9 cellular contexts compared by ENCODE assay signal in genomic region chr14:91395998-91396660, GRCh38. TPM values are rescaled to one million over a fixed set of nuclear protein-coding genes. Genes with fewer than 3 reads are reported as not detected.
A peak's percentile ranks its signal among the peaks of the same experiment; 100 is the strongest.
DNase-seq lines count a peak whose midpoint lies in the region; ATAC-seq and TF ChIP-seq lines count a peak whose summit lies in the region.
"Had no signal": no experiment of that assay in that cellular context is flagged by ENCODE, and none has a peak within 500 bp of the region (broad histone marks: within the 10 kb centered on the region; RNA-seq: fewer than 3 reads in every experiment).

No MANE protein-coding gene starts in this region.

- H3K27ac Mint-ChIP-seq in CD4-positive, alpha-beta memory T cell: peak overlapping the region; percentile 90 to 98 (median 95)
- peak overlapping the region; percentile 53 for H3K27ac Mint-ChIP-seq in activated T-helper 2 cell treated with anti-CD3 and anti-CD28 coated beads, Interferon-gamma antibody, Interleukin-2, Interleukin-4, amounts not matched to agents 10 μg/mL and 5 μg/mL and 100 μg/mL, durations not matched to agents 14 hours and 24 hours and 36 hours

- peaks cover 73 to 98% (median 86%) of the 10 kb centered on the region in 4 donors for H3K4me1 Mint-ChIP-seq in CD4-positive, alpha-beta memory T cell
- H3K4me1 Mint-ChIP-seq in activated T-helper 2 cell treated with anti-CD3 and anti-CD28 coated beads, Interferon-gamma antibody, Interleukin-2, Interleukin-4, amounts not matched to agents 10 μg/mL and 5 μg/mL and 100 μg/mL, durations not matched to agents 14 hours and 24 hours and 36 hours (ENCODE audit: low read depth): peaks cover 74% of the 10 kb centered on the region

- intact Hi-C loops in CD4-positive, alpha-beta memory T cell (cut with micrococcal nuclease): no loop called here
- intact Hi-C loops in activated T-helper 2 cell treated with anti-CD3 and anti-CD28 coated beads, Interferon-gamma antibody, Interleukin-2, Interleukin-4, amounts not matched to agents 10 μg/mL and 5 μg/mL and 100 μg/mL, durations not matched to agents 14 hours and 24 hours and 36 hours (cut with micrococcal nuclease): loop anchor here (2.0 kb wide), 3 partner anchors 15 to 23 kb away; no protein-coding TSS in a partner anchor

- peak overlapping the region; percentile 65 for H3K27ac ChIP-seq in CD4-positive, alpha-beta memory T cell (ENCODE audit: low read depth, low read length)
- no peak overlapping the region for H3K27ac ChIP-seq in KMS-11

- no peaks in the 10 kb centered on the region for H3K27me3 Mint-ChIP-seq in CD4-positive, alpha-beta memory T cell
- no peaks in the 10 kb centered on the region for H3K27me3 Mint-ChIP-seq in activated T-helper 2 cell treated with anti-CD3 and anti-CD28 coated beads, Interferon-gamma antibody, Interleukin-2, Interleukin-4, amounts not matched to agents 10 μg/mL and 5 μg/mL and 100 μg/mL, durations not matched to agents 14 hours and 24 hours and 36 hours (ENCODE audit: low read depth)

- ATAC-seq in activated CD4-positive, CD25-positive, alpha-beta regulatory T cell treated with anti-CD3 and anti-CD28 coated beads, Interleukin-2, amount 50 U/mL, for 24 hours: no peak
- no peak for ATAC-seq in HG03175 (IDR thresholded peaks at IDR 0.05; ENCODE audit: unreplicated experiment)

- H3K9ac ChIP-seq in KMS-11: no peak overlapping the region

- CTCF ChIA-PET in CD4-positive, alpha-beta memory T cell (lab: Charles Lee; ENCODE audit: partially characterized antibody): interaction anchor here (0.7 to 9.4 kb wide), 9 partner anchors 14 to 76 kb away, joined by 3 to 83 read pairs (median 3); partner anchors contain the start of gene CCDC88C

- H3K36me3 Mint-ChIP-seq in CD4-positive, alpha-beta memory T cell: peaks cover 13 to 57% of the 10 kb centered on the region in 2 donors
- peaks cover 39% of the 10 kb centered on the region for H3K36me3 Mint-ChIP-seq in activated T-helper 2 cell treated with anti-CD3 and anti-CD28 coated beads, Interferon-gamma antibody, Interleukin-2, Interleukin-4, amounts not matched to agents 10 μg/mL and 5 μg/mL and 100 μg/mL, durations not matched to agents 14 hours and 24 hours and 36 hours (ENCODE audit: low read depth)

- peak overlapping the region; percentile 62 to 99 (median 82) for H3K4me3 Mint-ChIP-seq in CD4-positive, alpha-beta memory T cell
- H3K4me3 Mint-ChIP-seq in activated T-helper 2 cell treated with anti-CD3 and anti-CD28 coated beads, Interferon-gamma antibody, Interleukin-2, Interleukin-4, amounts not matched to agents 10 μg/mL and 5 μg/mL and 100 μg/mL, durations not matched to agents 14 hours and 24 hours and 36 hours (ENCODE audit: low read depth): no peak overlapping the region

- peak in 1 of 5 donors; percentile 31 for DNase-seq in CD4-positive, alpha-beta memory T cell
- DNase-seq in activated T-helper 2 cell treated with anti-CD3 and anti-CD28 coated beads, Interferon-gamma antibody, Interleukin-2, Interleukin-4, amounts not matched to agents 10 μg/mL and 5 μg/mL and 100 μg/mL, durations not matched to agents 14 hours and 24 hours and 36 hours (ENCODE audit: low spot score): no peak
- peak; percentile 29 for DNase-seq in midbrain (lab: John Stamatoyannopoulos, UW)
- no peak for DNase-seq in HK-2 (ENCODE audit: unreplicated experiment)
- DNase-seq in activated CD4-positive, CD25-positive, alpha-beta regulatory T cell treated with anti-CD3 and anti-CD28 coated beads, Interleukin-2, amount 50 U/mL, for 72 hours: no peak
- DNase-seq: stimulated activated CD4-positive, alpha-beta T cell treated with anti-CD3 and anti-CD28 coated beads, Interleukin-2, amount 100 ng/mL, for 48 hours had no signal

- H3K4me2 ChIP-seq in KMS-11: peak overlapping the region; percentile 85; the same call in 1 of the 2 replicates

- peaks cover 98% of the 10 kb centered on the region for H3K4me1 ChIP-seq in CD4-positive, alpha-beta memory T cell (ENCODE audit: insufficient read depth, low read length)
- peaks cover 52% of the 10 kb centered on the region for H3K4me1 ChIP-seq in KMS-11 (ENCODE audit: low read depth, poor library complexity, severe bottlenecking)

- no peaks in the 10 kb centered on the region for H3K9me3 Mint-ChIP-seq in CD4-positive, alpha-beta memory T cell
- H3K9me3 Mint-ChIP-seq in activated T-helper 2 cell treated with anti-CD3 and anti-CD28 coated beads, Interferon-gamma antibody, Interleukin-2, Interleukin-4, amounts not matched to agents 10 μg/mL and 5 μg/mL and 100 μg/mL, durations not matched to agents 14 hours and 24 hours and 36 hours: no peaks in the 10 kb centered on the region

- H3K27me3 ChIP-seq in CD4-positive, alpha-beta memory T cell (ENCODE audit: insufficient read depth, low read length): no peaks in the 10 kb centered on the region
- H3K27me3 ChIP-seq in KMS-11 (ENCODE audit: insufficient read depth, low read depth): no peaks in the 10 kb centered on the region

- TF ChIP-seq CTCF in KMS-11 (conservative IDR thresholded peaks at IDR 0.05; ENCODE audit: low read depth, low read length): no peak

- H2AFZ ChIP-seq in KMS-11 (ENCODE audit: low read depth): no peak overlapping the region

- POLR2A ChIA-PET in CD4-positive, alpha-beta memory T cell (lab: Charles Lee; ENCODE audit: partially characterized antibody): interaction anchor here (0.8 to 22.5 kb wide), 11 partner anchors 7 to 81 kb away, joined by 3 to 520 read pairs (median 9); partner anchors contain the start of gene CCDC88C

- H3K4me3 ChIP-seq in CD4-positive, alpha-beta memory T cell (ENCODE audit: low read length in 2 of 2): peak overlapping the region; percentile 6 to 61
- no peak overlapping the region for H3K4me3 ChIP-seq in KMS-11 (IDR thresholded peaks at IDR 0.05; ENCODE audit: insufficient read depth, low read depth, low read length)

- no peaks in the 10 kb centered on the region for H4K20me1 ChIP-seq in KMS-11 (ENCODE audit: insufficient read depth)

- peaks cover 17% of the 10 kb centered on the region for H3K36me3 ChIP-seq in CD4-positive, alpha-beta memory T cell (ENCODE audit: insufficient read depth, low read length)
- no peaks in the 10 kb centered on the region for H3K36me3 ChIP-seq in KMS-11 (ENCODE audit: insufficient read depth)

- H3K9me3 ChIP-seq in CD4-positive, alpha-beta memory T cell (ENCODE audit: control insufficient read depth in 1 of 2, low read length in 2 of 2): no peaks in the 10 kb centered on the region

- H3K79me2 ChIP-seq in KMS-11 (ENCODE audit: insufficient read depth, low read depth): peaks cover 95% of the 10 kb centered on the region

RNA-seq across cellular contexts. Expression of gene CCDC88C, which starts 21.5 kb away (rescaled TPM):
- 100 to 1,000 TPM; 272 to 293 TPM for total RNA-seq in CD4-positive, alpha-beta memory T cell
- 10 to 100 TPM; 17.1 to 51.1 TPM for polyA plus RNA-seq in CD4-positive, alpha-beta memory T cell
- 95.3 and 100 TPM in 2 replicates for total RNA-seq in activated T-helper 2 cell treated with anti-CD3 and anti-CD28 coated beads, Interferon-gamma antibody, Interleukin-2, Interleukin-4, amounts not matched to agents 10 μg/mL and 5 μg/mL and 100 μg/mL, durations not matched to agents 14 hours and 24 hours and 36 hours
